Comparison of ENCODE assay signal across 12 cellular contexts in the genomic region with DNA sequence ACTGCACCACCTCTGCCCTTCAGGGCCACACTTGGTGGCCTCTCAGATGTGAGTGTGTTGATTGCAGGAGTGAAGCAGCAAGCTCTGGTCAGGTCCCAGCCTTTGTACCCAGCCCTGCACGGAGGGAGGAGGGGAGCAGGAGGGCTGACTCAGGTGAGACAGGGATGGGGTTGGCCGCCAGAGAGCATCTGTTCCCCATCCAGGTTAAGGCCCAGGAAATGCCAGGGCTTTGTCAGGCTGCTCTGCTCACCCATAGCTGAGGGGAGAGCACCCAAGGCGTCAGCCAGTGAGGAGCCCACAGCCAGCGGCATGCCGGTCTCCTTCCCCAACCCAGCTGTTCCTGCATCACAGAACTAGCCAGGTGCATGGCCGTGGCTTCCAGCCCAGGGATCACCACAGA.
DNase-seq lines count a peak whose midpoint lies in the region; ATAC-seq and TF ChIP-seq lines count a peak whose summit lies in the region.
"Had no signal": no experiment of that assay in that cellular context is flagged by ENCODE, and none has a peak within 500 bp of the region (broad histone marks: within the 10 kb centered on the region; RNA-seq: fewer than 3 reads in every experiment).

No MANE protein-coding gene starts in this region.

- H2AFZ ChIP-seq in GM23338 = peak overlapping the region; percentile 38; the same call in 1 of the 2 replicates

- H3K27me3 Mint-ChIP-seq in GM23338 (ENCODE audit: insufficient read depth, low read depth, poor library complexity) = peaks cover 6% of the 10 kb centered on the region
- peaks cover 26% of the 10 kb centered on the region for H3K27me3 Mint-ChIP-seq in activated naive CD4-positive, alpha-beta T cell treated with anti-CD3 and anti-CD28 coated beads, Interleukin-2, amount 10 ng/mL, durations not matched to agents 7 days and 5 days

- H3K4me3 ChIP-seq in GM23338 = no peak overlapping the region
- no peak overlapping the region for H3K4me3 ChIP-seq in RWPE2 (ENCODE audit: severe bottlenecking)
- no peak overlapping the region for H3K4me3 ChIP-seq in lower lobe of right lung
- H3K4me3 ChIP-seq in stomach = no peak overlapping the region
- H3K4me3 ChIP-seq: BLaER1 treated with 17β-estradiol and CSF1 and Interleukin-3, amounts not matched to agents 10 nM and 100 nM had no signal

- no peaks in the 10 kb centered on the region for H3K9me3 ChIP-seq in RWPE2 (ENCODE audit: severe bottlenecking)
- H3K9me3 ChIP-seq in lower lobe of right lung = no peaks in the 10 kb centered on the region
- H3K9me3 ChIP-seq in stomach = no peaks in the 10 kb centered on the region
- H3K9me3 ChIP-seq: BLaER1 treated with 17β-estradiol and CSF1 and Interleukin-3, amounts not matched to agents 10 nM and 100 nM had no signal

- DNase-seq in GM23338 (ENCODE audit: low spot score) (no peak), RWPE2 (ENCODE audit: low spot score) (no peak), lower lobe of right lung (no peak), stomach (no peak), NCI-H774 (lab: John Stamatoyannopoulos, UW) (no peak), KBM-7 (no peak)
- DNase-seq in activated naive CD4-positive, alpha-beta T cell treated with anti-CD3 and anti-CD28 coated beads, Interleukin-2, amount 10 ng/mL, durations not matched to agents 7 days and 5 days = no peak
- DNase-seq: ACHN; CD4-positive, CD25-positive, alpha-beta regulatory T cell; DMS53; H7 had no signal

- ATAC-seq in GM23338 = peak; percentile 70
- ATAC-seq in RWPE2 (ENCODE audit: low read depth) = peak; percentile 43
- ATAC-seq in lower lobe of right lung = peak; percentile 28 to 40

- no peaks in the 10 kb centered on the region for H3K27me3 ChIP-seq in GM23338 (ENCODE audit: insufficient read depth)
- no peaks in the 10 kb centered on the region for H3K27me3 ChIP-seq in RWPE2 (ENCODE audit: insufficient read depth, poor library complexity, severe bottlenecking)
- peaks cover 9% of the 10 kb centered on the region for H3K27me3 ChIP-seq in lower lobe of right lung (ENCODE audit: low read depth)
- no peaks in the 10 kb centered on the region for H3K27me3 ChIP-seq in stomach
- H3K27me3 ChIP-seq: BLaER1 treated with 17β-estradiol and CSF1 and Interleukin-3, amounts not matched to agents 10 nM and 100 nM had no signal

- H3K4me1 ChIP-seq in GM23338 (ENCODE audit: insufficient read depth) (no peaks in the 10 kb centered on the region), RWPE2 (ENCODE audit: insufficient read depth, poor library complexity, severe bottlenecking) (no peaks in the 10 kb centered on the region), lower lobe of right lung (no peaks in the 10 kb centered on the region), stomach (peaks cover 0 to 9% (median 6%) of the 10 kb centered on the region in 4 donors)
- H3K4me1 ChIP-seq: BLaER1 treated with 17β-estradiol and CSF1 and Interleukin-3, amounts not matched to agents 10 nM and 100 nM had no signal

- no peak for TF ChIP-seq POLR2A in stomach (IDR thresholded peaks at IDR 0.05)

- H3K9me2 ChIP-seq in GM23338 (ENCODE audit: insufficient read depth) = no peaks in the 10 kb centered on the region

- CTCF ChIA-PET in activated naive CD4-positive, alpha-beta T cell treated with anti-CD3 and anti-CD28 coated beads, Interleukin-2, amount 10 ng/mL, durations not matched to agents 7 days and 5 days (lab: Charles Lee) = interaction anchor here (0.6 kb wide), 1 partner anchor 422 kb away, joined by 3 read pairs; no protein-coding TSS in a partner anchor

- TF ChIP-seq CTCF in GM23338 (conservative IDR thresholded peaks at IDR 0.05; ENCODE audit: low read depth in 2 of 2) (peak in 1 of 2 experiments; percentile 38; a peak in 2 of 4 replicates), RWPE2 (IDR thresholded peaks at IDR 0.05; ENCODE audit: poor library complexity, severe bottlenecking) (no peak), lower lobe of right lung (IDR thresholded peaks at IDR 0.05) (no peak), stomach (IDR thresholded peaks at IDR 0.05) (no peak)

- no peaks in the 10 kb centered on the region for H3K9me3 Mint-ChIP-seq in GM23338
- no peaks in the 10 kb centered on the region for H3K9me3 Mint-ChIP-seq in activated naive CD4-positive, alpha-beta T cell treated with anti-CD3 and anti-CD28 coated beads, Interleukin-2, amount 10 ng/mL, durations not matched to agents 7 days and 5 days
- H3K9me3 Mint-ChIP-seq: CD4-positive, CD25-positive, alpha-beta regulatory T cell had no signal

- WGBS in stomach, 5 donors = 64 to 78% (median 71%) methylated on average over 6 of the region's 6 CpGs

- H3K36me3 Mint-ChIP-seq in GM23338 (ENCODE audit: low read depth) = no peaks in the 10 kb centered on the region
- H3K36me3 Mint-ChIP-seq in activated naive CD4-positive, alpha-beta T cell treated with anti-CD3 and anti-CD28 coated beads, Interleukin-2, amount 10 ng/mL, durations not matched to agents 7 days and 5 days = no peaks in the 10 kb centered on the region
- H3K36me3 Mint-ChIP-seq: CD4-positive, CD25-positive, alpha-beta regulatory T cell had no signal

- H3K27ac Mint-ChIP-seq in GM23338 = no peak overlapping the region
- H3K27ac Mint-ChIP-seq in activated naive CD4-positive, alpha-beta T cell treated with anti-CD3 and anti-CD28 coated beads, Interleukin-2, amount 10 ng/mL, durations not matched to agents 7 days and 5 days = no peak overlapping the region
- H3K27ac Mint-ChIP-seq: CD4-positive, CD25-positive, alpha-beta regulatory T cell had no signal

- TF ChIP-seq EP300 in stomach (IDR thresholded peaks at IDR 0.05) = no peak

- in situ Hi-C loops in KBM-7 (cut with MboI; ENCODE audit: low pct_unique_long_range_greater_than_20kb, low sequenced_read_pairs) = loop anchor here (25.0 kb wide), 1 partner anchor 413 kb away; no protein-coding TSS in a partner anchor

- H3K79me2 ChIP-seq in GM23338 (replicated peaks; ENCODE audit: insufficient read depth) = no peaks in the 10 kb centered on the region

- intact Hi-C loops in lower lobe of right lung (cut with DNase I) (no loop called here), stomach (cut with DNase I; ENCODE audit: low total_unique reads) (no loop called here)

- no peaks in the 10 kb centered on the region for H4K20me1 ChIP-seq in GM23338 (replicated peaks; ENCODE audit: insufficient read depth)
- H4K20me1 ChIP-seq: BLaER1 treated with 17β-estradiol and CSF1 and Interleukin-3, amounts not matched to agents 10 nM and 100 nM had no signal

- no peak overlapping the region for H3K4me3 Mint-ChIP-seq in GM23338
- H3K4me3 Mint-ChIP-seq in activated naive CD4-positive, alpha-beta T cell treated with anti-CD3 and anti-CD28 coated beads, Interleukin-2, amount 10 ng/mL, durations not matched to agents 7 days and 5 days = no peak overlapping the region
- H3K4me3 Mint-ChIP-seq: CD4-positive, CD25-positive, alpha-beta regulatory T cell had no signal

- H3K4me2 ChIP-seq in GM23338 = no peak overlapping the region
- H3K4me2 ChIP-seq: BLaER1 treated with 17β-estradiol and CSF1 and Interleukin-3, amounts not matched to agents 10 nM and 100 nM had no signal

- H3F3A ChIP-seq in GM23338 (replicated peaks; ENCODE audit: low read depth) = no peaks in the 10 kb centered on the region

- H3K27ac ChIP-seq in GM23338 (ENCODE audit: low read depth) (no peak overlapping the region), RWPE2 (ENCODE audit: poor library complexity, severe bottlenecking) (no peak overlapping the region), lower lobe of right lung (no peak overlapping the region), stomach (peak overlapping the region in 3 of 5 donors; percentile 9 to 32 (median 11))
- H3K27ac ChIP-seq: BLaER1 treated with 17β-estradiol and CSF1 and Interleukin-3, amounts not matched to agents 10 nM and 100 nM had no signal

- H3K36me3 ChIP-seq in GM23338 (ENCODE audit: insufficient read depth) (no peaks in the 10 kb centered on the region), RWPE2 (ENCODE audit: low read depth) (no peaks in the 10 kb centered on the region), lower lobe of right lung (no peaks in the 10 kb centered on the region), stomach (peaks cover 0 to 10% (median 5%) of the 10 kb centered on the region in 4 donors)
- H3K36me3 ChIP-seq: BLaER1 treated with 17β-estradiol and CSF1 and Interleukin-3, amounts not matched to agents 10 nM and 100 nM had no signal

- H3K4me1 Mint-ChIP-seq in GM23338 = no peaks in the 10 kb centered on the region
- H3K4me1 Mint-ChIP-seq in activated naive CD4-positive, alpha-beta T cell treated with anti-CD3 and anti-CD28 coated beads, Interleukin-2, amount 10 ng/mL, durations not matched to agents 7 days and 5 days = no peaks in the 10 kb centered on the region
- H3K4me1 Mint-ChIP-seq: CD4-positive, CD25-positive, alpha-beta regulatory T cell had no signal

TF ChIP-seq in GM23338, 12 proteins besides CTCF, POLR2A, EP300 and RAD21 (continues in another document):
- TF ChIP-seq CREB1 (CRISPR knock-in tag; IDR thresholded peaks at IDR 0.05; ENCODE audit: low read depth) (no peak), EZH2 (IDR thresholded peaks at IDR 0.05; ENCODE audit: low read depth, unreplicated experiment) (no peak), POLR2AphosphoS5 (IDR thresholded peaks at IDR 0.05; ENCODE audit: low read depth) (no peak)

Comparison
In these comparisons a context has a peak if more than half of its experiments do, and no peak if none do; other contexts are left out.
1. H3K27ac ChIP-seq: peak in stomach (3 of 5); none in GM23338 (single experiment), RWPE2 (single experiment) and lower lobe of right lung (single experiment).
2. Peak in every context shown above with its lines, with median percentiles within 50 percentile points of each other: ATAC-seq.